8 cellular contexts compared by ENCODE assay signal in genomic region chr5:137735531-137736284, GRCh38. TPM values are rescaled to one million over a fixed set of nuclear protein-coding genes. Genes with fewer than 3 reads are reported as not detected.
DNase-seq lines count a peak whose midpoint lies in the region; ATAC-seq and TF ChIP-seq lines count a peak whose summit lies in the region.

Gene KLHL3, minus strand, starts transcription at chr5:137736089. Its CDS starts 443 bp downstream, at chr5:137735646.

- H3K36me3 ChIP-seq in KMS-11 (ENCODE audit: insufficient read depth) (no peaks in the 10 kb centered on the region), ectodermal cell (ENCODE audit: control insufficient read depth, insufficient read depth, low read length) (no peaks in the 10 kb centered on the region), left lung (no peaks in the 10 kb centered on the region)

- POLR2A ChIA-PET in activated B cell treated with CpG ODN at 0.5 μM for 24 hours (lab: Charles Lee) = interaction anchor here (0.6 to 2.2 kb wide), 3 partner anchors 11 to 298 kb away, joined by 3 to 13 read pairs (median 3); partner anchors contain the start of gene HNRNPA0

- peaks cover 13% of the 10 kb centered on the region for H3K4me1 ChIP-seq in KMS-11 (ENCODE audit: low read depth, poor library complexity, severe bottlenecking)
- H3K4me1 ChIP-seq in ectodermal cell (ENCODE audit: control insufficient read depth, insufficient read depth, low read length) = peaks cover 8% of the 10 kb centered on the region
- H3K4me1 ChIP-seq in left lung = peaks cover 8 to 45% of the 10 kb centered on the region in 2 donors

- peaks cover 2% of the 10 kb centered on the region for H3K27me3 Mint-ChIP-seq in activated B cell treated with CpG ODN at 0.5 μM for 24 hours

- TF ChIP-seq CTCF in KMS-11 (conservative IDR thresholded peaks at IDR 0.05; ENCODE audit: low read depth, low read length) (no peak), activated B cell treated with CpG ODN at 0.5 μM for 24 hours (IDR thresholded peaks at IDR 0.05) (no peak), left lung (IDR thresholded peaks at IDR 0.05) (no peak)

- H3K4me3 ChIP-seq in KMS-11 (IDR thresholded peaks at IDR 0.05; ENCODE audit: insufficient read depth, low read depth, low read length) (no peak within 1 kb of the TSS), ectodermal cell (ENCODE audit: insufficient read depth, low read depth, low read length) (peak within 1 kb of the TSS; percentile 52), left lung (peak within 1 kb of the TSS; percentile 17 to 36)

- peak; percentile 77 for DNase-seq in DMS 273 (lab: John Stamatoyannopoulos, UW; ENCODE audit: unreplicated experiment)
- DNase-seq in activated B cell treated with CpG ODN at 0.5 μM for 24 hours = peak; percentile 15
- DNase-seq in left lung = peak; percentile 37 to 78
- DNase-seq in stimulated activated CD4-positive, alpha-beta T cell treated with anti-CD3 and anti-CD28 coated beads, Interleukin-4, amount 100 ng/mL, for 1 hour = peak; percentile 36
- DNase-seq in NCI-H1930 (lab: John Stamatoyannopoulos, UW) = no peak

- H3K4me2 ChIP-seq in KMS-11 = peak within 1 kb of the TSS; percentile 96

- H3K27ac ChIP-seq in KMS-11 (peak within 1 kb of the TSS; percentile 45), ectodermal cell (ENCODE audit: insufficient read depth, low read depth, low read length, poor library complexity, severe bottlenecking) (peak within 1 kb of the TSS; percentile 57), left lung (peak within 1 kb of the TSS; percentile 28 to 70)

- no peaks in the 10 kb centered on the region for H4K20me1 ChIP-seq in KMS-11 (ENCODE audit: insufficient read depth)

- CTCF ChIA-PET in activated B cell treated with CpG ODN at 0.5 μM for 24 hours (lab: Charles Lee) = interaction anchor here (1.0 to 1.9 kb wide), 3 partner anchors 16 to 75 kb away, joined by 3 to 13 read pairs (median 6); no protein-coding TSS in a partner anchor

- no peaks in the 10 kb centered on the region for H3K36me3 Mint-ChIP-seq in activated B cell treated with CpG ODN at 0.5 μM for 24 hours (ENCODE audit: low read depth)

- H2AFZ ChIP-seq in KMS-11 (ENCODE audit: low read depth) = peak within 1 kb of the TSS; percentile 85

- no peak within 1 kb of the TSS for H3K4me3 Mint-ChIP-seq in activated B cell treated with CpG ODN at 0.5 μM for 24 hours

- no peaks in the 10 kb centered on the region for H3K4me1 Mint-ChIP-seq in activated B cell treated with CpG ODN at 0.5 μM for 24 hours

- no peaks in the 10 kb centered on the region for H3K79me2 ChIP-seq in KMS-11 (ENCODE audit: insufficient read depth, low read depth)

- no peak within 1 kb of the TSS for H3K27ac Mint-ChIP-seq in activated B cell treated with CpG ODN at 0.5 μM for 24 hours

- WGBS in ectodermal cell, 2 experiments = 1% methylated on average over 12 of the region's 12 CpGs

- peak; percentile 65 for ATAC-seq in GM21360 (IDR thresholded peaks at IDR 0.05; ENCODE audit: unreplicated experiment)
- ATAC-seq in activated B cell treated with CpG ODN at 0.5 μM for 24 hours (ENCODE audit: low read depth) = peak; percentile 47
- ATAC-seq in left lung = peak; percentile 73

- H3K9me3 ChIP-seq in ectodermal cell (ENCODE audit: control insufficient read depth, low read length) = no peaks in the 10 kb centered on the region
- H3K9me3 ChIP-seq in left lung = no peaks in the 10 kb centered on the region

- H3K9ac ChIP-seq in KMS-11 = peak within 1 kb of the TSS; percentile 43; the same call in 1 of the 2 replicates

- H3K9me3 Mint-ChIP-seq in activated B cell treated with CpG ODN at 0.5 μM for 24 hours = peaks cover 4% of the 10 kb centered on the region

- H3K27me3 ChIP-seq in KMS-11 (ENCODE audit: insufficient read depth, low read depth) (no peaks in the 10 kb centered on the region), ectodermal cell (ENCODE audit: control insufficient read depth, insufficient read depth, low read length, poor library complexity, severe bottlenecking) (no peaks in the 10 kb centered on the region), left lung (peaks cover 0 to 6% of the 10 kb centered on the region in 2 donors)

- intact Hi-C loops in activated B cell treated with CpG ODN at 0.5 μM for 24 hours (cut with micrococcal nuclease) (no loop called here), left lung (cut with DNase I) (loop anchor here in 1 of 2 donors (5.0 kb wide), 1 partner anchor 78 kb away; no protein-coding TSS in a partner anchor)

RNA-seq across cellular contexts. Expression of gene KLHL3, which starts in this region (rescaled TPM):
- total RNA-seq in activated B cell treated with CpG ODN at 0.5 μM for 24 hours (5.3 and 5.9 TPM in 2 replicates), left lung (1 to 10 TPM; 5.4 to 5.5 TPM)
- polyA plus RNA-seq in ectodermal cell (2013, experiment 1 of 4) = 11.2 TPM
- 10.5 TPM for polyA plus RNA-seq in ectodermal cell (2013, experiment 2 of 4)
- 9.5 TPM for polyA plus RNA-seq in ectodermal cell (2013, experiment 3 of 4)
- polyA plus RNA-seq in ectodermal cell (2013, experiment 4 of 4) = 8.9 TPM

Comparison
In these comparisons a context has a peak if more than half of its experiments do, and no peak if none do; other contexts are left out.
1. DNase-seq: peak in DMS 273 (single experiment), activated B cell treated with CpG ODN at 0.5 μM for 24 hours (single experiment), left lung (2 of 2) and stimulated activated CD4-positive, alpha-beta T cell treated with anti-CD3 and anti-CD28 coated beads, Interleukin-4, amount 100 ng/mL, for 1 hour (single experiment); none in NCI-H1930 (0 of 2).
2. Peak in every context shown above with its lines, with median percentiles within 50 percentile points of each other: ATAC-seq and H3K27ac ChIP-seq.